ENCODE assay signal across 1 cellular context in genomic region chr12:56448860-56449621, GRCh38.
TF ChIP-seq lines count a peak whose summit lies in the region.

Gene TIMELESS, minus strand, starts transcription at chr12:56449426. Its CDS starts 15,256 bp downstream, at chr12:56434170.

TF ChIP-seq in K562, 482 proteins besides CTCF, POLR2A, EP300 and RAD21 (continued from another document and continues in another):
- TF ChIP-seq TFAP4 (CRISPR knock-in tag; IDR thresholded peaks at IDR 0.05; ENCODE audit: borderline replicate concordance) (peak; percentile 98), TAF9B (IDR thresholded peaks at IDR 0.05; ENCODE audit: partially characterized antibody) (peak; percentile 54), CREM (IDR thresholded peaks at IDR 0.05; ENCODE audit: low read depth) (peak; percentile 41; the same call in 1 of the 2 replicates), CREB3 (tag; conservative IDR thresholded peaks at IDR 0.05; ENCODE audit: low read depth) (0 out of 2 replicates have a peak, but pooled peaks have one; percentile 29), ZNF512 (tag; IDR thresholded peaks at IDR 0.05) (peak; percentile 63), CCNT2 (IDR thresholded peaks at IDR 0.05; ENCODE audit: borderline replicate concordance, extremely low read depth, insufficient read length, low read depth, low read length) (peak; percentile 77), KLF13 (tag; IDR thresholded peaks at IDR 0.05; ENCODE audit: borderline replicate concordance, low read depth) (peak; percentile 91), E2F8 (IDR thresholded peaks at IDR 0.05; ENCODE audit: low read depth, partially characterized antibody) (peak; percentile 99), CTBP1 (IDR thresholded peaks at IDR 0.05; ENCODE audit: borderline replicate concordance) (peak; percentile 47; the same call in 1 of the 2 replicates), SIN3B (IDR thresholded peaks at IDR 0.05; ENCODE audit: low read depth) (peak; percentile 50; the same call in 1 of the 2 replicates), ZNF639 (CRISPR knock-in tag; conservative IDR thresholded peaks at IDR 0.05 in 1 of 2, IDR thresholded peaks at IDR 0.05 in 1 of 2) (peak in 1 of 2 experiments; percentile 77; a peak in 2 of 4 replicates), ZFX (CRISPR knock-in tag; IDR thresholded peaks at IDR 0.05) (peak; percentile 87), GABPA (tag; conservative IDR thresholded peaks at IDR 0.05; ENCODE audit: low read depth) (peak; percentile 47; the same call in 1 of the 2 replicates), DACH1 (IDR thresholded peaks at IDR 0.05; ENCODE audit: partially characterized antibody) (peak; percentile 82), RHOXF2B (CRISPR knock-in tag; conservative IDR thresholded peaks at IDR 0.05) (no peak), USF2 (CRISPR knock-in tag; IDR thresholded peaks at IDR 0.05) (peak; percentile 97), PRPF4 (IDR thresholded peaks at IDR 0.05; ENCODE audit: insufficient read depth, low read depth, low read length, poor library complexity, severe bottlenecking) (peak; percentile 30), THRB (CRISPR knock-in tag; conservative IDR thresholded peaks at IDR 0.05) (no peak), SAP30 (IDR thresholded peaks at IDR 0.05; ENCODE audit: borderline replicate concordance, insufficient read depth, low read depth, low read length, poor library complexity, severe bottlenecking) (peak; percentile 94), FOSL1 (tag; conservative IDR thresholded peaks at IDR 0.05) (peak; percentile 11; the same call in 1 of the 2 replicates), ZNF830 (CRISPR knock-in tag; IDR thresholded peaks at IDR 0.05) (0 out of 2 replicates have a peak, but pooled peaks have one; percentile 53), ZNF263 (CRISPR knock-in tag; IDR thresholded peaks at IDR 0.05; ENCODE audit: borderline replicate concordance) (peak; percentile 17; the same call in 1 of the 2 replicates), SRF (CRISPR knock-in tag; IDR thresholded peaks at IDR 0.05) (no peak), SNIP1 (IDR thresholded peaks at IDR 0.05; ENCODE audit: low read depth) (no peak), ZMIZ1 (IDR thresholded peaks at IDR 0.05; ENCODE audit: low read depth in 2 of 2, low read length in 2 of 2) (peak in 1 of 2 experiments; percentile 57; a peak in 1 of 4 replicates), HDAC2 (IDR thresholded peaks at IDR 0.05) (peak; percentile 60; the same call in 1 of the 2 replicates), GTF2F1 (IDR thresholded peaks at IDR 0.05; ENCODE audit: low read depth, low read length) (peak; percentile 35; the same call in 1 of the 2 replicates), ATF3 (IDR thresholded peaks at IDR 0.05) (no peak), ATF3 (CRISPR knock-in tag; conservative IDR thresholded peaks at IDR 0.05) (peak; percentile 64; the same call in 1 of the 2 replicates), E2F3 (CRISPR knock-in tag; IDR thresholded peaks at IDR 0.05) (peak; percentile 98), MYC (IDR thresholded peaks at IDR 0.05; ENCODE audit: low read depth, low read length) (peak; percentile 80), MYC (CRISPR knock-in tag; IDR thresholded peaks at IDR 0.05; ENCODE audit: borderline replicate concordance, low read depth) (0 out of 2 replicates have a peak, but pooled peaks have one; percentile 35), ZNF316 (IDR thresholded peaks at IDR 0.05) (no peak), ZSCAN29 (IDR thresholded peaks at IDR 0.05) (peak; percentile 38; the same call in 1 of the 2 replicates), ETV1 (tag; conservative IDR thresholded peaks at IDR 0.05; ENCODE audit: low read depth) (peak; percentile 65), CSDE1 (IDR thresholded peaks at IDR 0.05) (peak in 1 of 2 experiments; percentile 37; a peak in 1 of 4 replicates), MAFK (IDR thresholded peaks at IDR 0.05; ENCODE audit: low read length) (no peak), CEBPG (CRISPR knock-in tag; IDR thresholded peaks at IDR 0.05) (peak; percentile 23; the same call in 1 of the 2 replicates), CEBPG (tag; conservative IDR thresholded peaks at IDR 0.05 in 1 of 2, IDR thresholded peaks at IDR 0.05 in 1 of 2) (no peak), HES1 (IDR thresholded peaks at IDR 0.05; ENCODE audit: low read depth) (no peak), USF1 (CRISPR knock-in tag; IDR thresholded peaks at IDR 0.05) (peak; percentile 96), CXXC5 (CRISPR knock-in tag; IDR thresholded peaks at IDR 0.05) (peak; percentile 91), ERF (CRISPR knock-in tag; IDR thresholded peaks at IDR 0.05) (0 out of 2 replicates have a peak, but pooled peaks have one; percentile 38)
